ENCODE assay signal across 15 cellular contexts in genomic region chr7:1402791-1403755, GRCh38.
"Had no signal": no experiment of that assay in that cellular context is flagged by ENCODE, and none has a peak within 500 bp of the region (broad histone marks: within the 10 kb centered on the region; RNA-seq: fewer than 3 reads in every experiment).

No MANE protein-coding gene starts in this region.

- H3K9me3 ChIP-seq: prostate gland had no signal

- FAIRE-seq: endothelial cell of umbilical vein, frontal cortex had no signal

- H3K27ac ChIP-seq: heart left ventricle, prostate gland, tibial nerve, VCaP had no signal

- H3K4me1 ChIP-seq: prostate gland had no signal

- DNase-seq: activated CD4-positive, alpha-beta T cell treated with anti-CD3 and anti-CD28 coated beads for 48 hours; activated CD8-positive, alpha-beta memory T cell treated with anti-CD3 and anti-CD28 coated beads, Interleukin-2, amount 50 U/mL, for 48 hours; activated CD8-positive, alpha-beta T cell treated with anti-CD3 and anti-CD28 coated beads, Interleukin-2, amount 10 ng/mL, durations not matched to agents 7 days and 5 days; activated naive CD8-positive, alpha-beta T cell treated with anti-CD3 and anti-CD28 coated beads, Interleukin-2, amount 10 ng/mL, durations not matched to agents 7 days and 5 days; occipital lobe; T-cell had no signal

- ATAC-seq: activated CD8-positive, alpha-beta T cell treated with anti-CD3 and anti-CD28 coated beads, Interleukin-2, amount 10 ng/mL, durations not matched to agents 7 days and 5 days; naive thymus-derived CD4-positive, alpha-beta T cell; stimulated activated memory B cell treated with anti-CD40 and anti-IgM and Interleukin-4, amounts not matched to agents 10 μg/mL and 1 μg/mL and 100 μg/mL, for 72 hours; T-cell had no signal

- H3K36me3 ChIP-seq: heart left ventricle, prostate gland, tibial nerve had no signal

- H3K4me3 ChIP-seq: lung, prostate gland, tibial nerve had no signal
